Comparison of ENCODE assay signal across 27 cellular contexts in genomic region chr10:5123886-5124285, GRCh38. TPM values are rescaled to one million over a fixed set of nuclear protein-coding genes. Genes with fewer than 3 reads are reported as not detected.
DNase-seq lines count a peak whose midpoint lies in the region; ATAC-seq, FAIRE-seq and TF ChIP-seq lines count a peak whose summit lies in the region.
"Had no signal": no experiment of that assay in that cellular context is flagged by ENCODE, and none has a peak within 500 bp of the region (broad histone marks: within the 10 kb centered on the region; RNA-seq: fewer than 3 reads in every experiment).

No MANE protein-coding gene starts in this region.

- H3K4me3 ChIP-seq in kidney (ENCODE audit: low read length in 2 of 2) (no peak overlapping the region), right lobe of liver (no peak overlapping the region)
- H3K4me3 ChIP-seq: BLaER1, GM12878 had no signal

- no peaks in the 10 kb centered on the region for H3K9me3 ChIP-seq in kidney (ENCODE audit: control insufficient read depth in 1 of 2, low read length in 2 of 2)
- H3K9me3 ChIP-seq in right lobe of liver: no peaks in the 10 kb centered on the region
- H3K9me3 ChIP-seq: BE2C had no signal

- intact Hi-C loops in kidney (cut with DNase I): no loop called here
- intact Hi-C loops in right lobe of liver (cut with DNase I): no loop called here
- intact Hi-C loops in natural killer cell (cut with micrococcal nuclease): no loop called here

- TF ChIP-seq CTCF in kidney (IDR thresholded peaks at IDR 0.05; ENCODE audit: borderline replicate concordance, extremely low read depth, insufficient read depth) (no peak), right lobe of liver (IDR thresholded peaks at IDR 0.05) (no peak), natural killer cell (IDR thresholded peaks at IDR 0.05) (no peak)

- DNase-seq in kidney (no peak), right lobe of liver (peak in 2 of 3 donors; percentile 41 to 85), natural killer cell (no peak)
- DNase-seq: 8988T; ACHN; BE2C; C1 segment of cervical spinal cord; CD4-positive, alpha-beta memory T cell; CD4-positive, CD25-positive, alpha-beta regulatory T cell; CD8-positive, alpha-beta memory T cell; COR-L47; DMS 273 treated with DMSO at 0.1 percent for 48 hours; DMS153; DMS53; DMS79; DND-41; EL; GDM1 had no signal

- H3K36me3 ChIP-seq in kidney (ENCODE audit: control insufficient read depth in 1 of 2, insufficient read depth in 2 of 2, low read length in 2 of 2) (no peaks in the 10 kb centered on the region), right lobe of liver (peaks cover 0 to 24% (median 7%) of the 10 kb centered on the region in 4 donors)
- H3K36me3 ChIP-seq: BE2C, BLaER1 had no signal

- no peaks in the 10 kb centered on the region for H3K4me1 Mint-ChIP-seq in natural killer cell
- H3K4me1 Mint-ChIP-seq: CD14-positive monocyte; CD4-positive, alpha-beta memory T cell; CD4-positive, CD25-positive, alpha-beta regulatory T cell; CD8-positive, alpha-beta memory T cell had no signal

- H3K9me3 Mint-ChIP-seq in natural killer cell: peaks cover 0 to 2% of the 10 kb centered on the region in 2 donors

- peaks cover 27% of the 10 kb centered on the region for H3K36me3 Mint-ChIP-seq in natural killer cell
- H3K36me3 Mint-ChIP-seq: CD14-positive monocyte; CD4-positive, CD25-positive, alpha-beta regulatory T cell had no signal

- FAIRE-seq in colon (lab: Jason Lieb, UNC) (peak; percentile 36), kidney (lab: Jason Lieb, UNC) (peak; percentile 93)
- FAIRE-seq: A204.1, GM12878, GM12892, GM19239 had no signal

- no peak overlapping the region for H3K4me3 Mint-ChIP-seq in natural killer cell
- H3K4me3 Mint-ChIP-seq: CD14-positive monocyte; CD4-positive, alpha-beta memory T cell; CD4-positive, CD25-positive, alpha-beta regulatory T cell; CD8-positive, alpha-beta memory T cell had no signal

- no peak overlapping the region for H3K27ac Mint-ChIP-seq in natural killer cell
- H3K27ac Mint-ChIP-seq: CD14-positive monocyte; CD4-positive, alpha-beta memory T cell; CD4-positive, CD25-positive, alpha-beta regulatory T cell; CD8-positive, alpha-beta memory T cell had no signal

- ATAC-seq in right lobe of liver (peak; percentile 66 to 84 (median 77)), natural killer cell (no peak), GM18505 (IDR thresholded peaks at IDR 0.05; ENCODE audit: unreplicated experiment) (no peak)
- ATAC-seq: GM12878 had no signal

- H3K4me1 ChIP-seq in kidney (ENCODE audit: control insufficient read depth in 1 of 2, insufficient read depth in 1 of 2, low read depth in 1 of 2, low read length in 2 of 2) (no peaks in the 10 kb centered on the region), right lobe of liver (peaks cover 0 to 55% (median 19%) of the 10 kb centered on the region in 4 donors)
- H3K4me1 ChIP-seq: BE2C, BLaER1 had no signal

- no peak overlapping the region for H3K27ac ChIP-seq in kidney (ENCODE audit: low read depth in 2 of 2, low read length in 2 of 2)
- H3K27ac ChIP-seq in right lobe of liver: peak overlapping the region in 1 of 3 donors; percentile 80
- H3K27ac ChIP-seq: BLaER1 had no signal

- H3K27me3 ChIP-seq in right lobe of liver: no peaks in the 10 kb centered on the region
- H3K27me3 ChIP-seq: BE2C, BLaER1 had no signal

- no peak overlapping the region for H3K9ac ChIP-seq in kidney (ENCODE audit: low read length in 2 of 2)
- H3K9ac ChIP-seq: BLaER1 had no signal

- no peak for TF ChIP-seq POLR2A in right lobe of liver (IDR thresholded peaks at IDR 0.05)
- TF ChIP-seq POLR2A in GM18505 (IDR thresholded peaks at IDR 0.05; ENCODE audit: borderline replicate concordance, extremely low read depth, insufficient read depth, insufficient read length): no peak

- H3K27me3 Mint-ChIP-seq in natural killer cell (ENCODE audit: low read depth in 2 of 2): no peaks in the 10 kb centered on the region
- H3K27me3 Mint-ChIP-seq: CD4-positive, CD25-positive, alpha-beta regulatory T cell had no signal

RNA-seq across cellular contexts. Expression of gene AKR1C3, which starts 29.7 kb away (rescaled TPM):
- total RNA-seq in kidney (61.8 TPM), right lobe of liver (100 to 1,000 TPM; 169 to 782 (median 334) TPM), natural killer cell (100 to 1,000 TPM in 2 of 3 donors, 10 to 100 TPM in 1; 77.5 to 140 (median 137) TPM)
- 187 TPM for polyA plus RNA-seq in kidney (ENCODE audit: insufficient read depth, low read depth, low replicate concordance)
- total RNA-seq: G401 had no signal

Comparison
In these comparisons a context has a peak if more than half of its experiments do, and no peak if none do; other contexts are left out.
1. DNase-seq: peak in right lobe of liver (2 of 3); none in kidney (single experiment) and natural killer cell (single experiment).
2. ATAC-seq: peak in right lobe of liver (4 of 4); none in natural killer cell (0 of 3) and GM18505 (single experiment).